13 cellular contexts compared by ENCODE assay signal in the genomic region with DNA sequence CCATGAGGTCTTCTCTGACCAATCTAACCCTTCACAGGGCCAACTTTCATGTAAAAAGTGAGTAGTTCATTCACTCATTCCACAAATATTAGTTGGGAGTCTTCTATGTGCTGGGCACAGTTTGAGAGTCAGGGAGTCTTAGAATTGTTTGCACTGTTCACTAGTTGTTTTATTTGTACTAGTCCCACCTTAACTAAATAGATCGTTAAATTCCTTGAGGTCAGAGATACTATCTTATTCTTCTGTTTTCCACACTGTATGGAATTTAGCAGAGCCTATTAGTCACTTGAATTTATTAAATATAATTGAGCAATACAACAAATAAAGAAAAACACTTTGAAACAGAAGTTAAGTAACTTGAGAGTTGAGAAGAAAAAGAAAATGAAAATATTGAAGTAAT. TPM values are rescaled to one million over a fixed set of nuclear protein-coding genes. Genes with fewer than 3 reads are reported as not detected.
"Had no signal": no experiment of that assay in that cellular context is flagged by ENCODE, and none has a peak within 500 bp of the region (broad histone marks: within the 10 kb centered on the region; RNA-seq: fewer than 3 reads in every experiment).

No MANE protein-coding gene starts in this region.

- H3K4me3 Mint-ChIP-seq: activated B cell treated with CpG ODN at 0.5 μM for 24 hours; activated CD4-positive, alpha-beta T cell treated with anti-CD3 and anti-CD28 coated beads, Interleukin-2, amount 10 ng/mL, durations not matched to agents 24 days and 14 days; activated naive CD4-positive, alpha-beta T cell treated with anti-CD3 and anti-CD28 coated beads for 36 hours; memory B cell; T-helper 17 cell had no signal

- H3K9me3 Mint-ChIP-seq: activated CD4-positive, alpha-beta T cell treated with anti-CD3 and anti-CD28 coated beads, Interleukin-2, amount 10 ng/mL, durations not matched to agents 24 days and 14 days had no signal

- H3K27ac Mint-ChIP-seq: activated B cell treated with CpG ODN at 0.5 μM for 24 hours; activated CD4-positive, alpha-beta T cell treated with anti-CD3 and anti-CD28 coated beads, Interleukin-2, amount 10 ng/mL, durations not matched to agents 24 days and 14 days; activated naive CD4-positive, alpha-beta T cell treated with anti-CD3 and anti-CD28 coated beads for 36 hours; memory B cell; T-helper 17 cell had no signal

- H3K27me3 ChIP-seq: esophagus squamous epithelium, foreskin keratinocyte, uterus had no signal

- H3K36me3 ChIP-seq: esophagus squamous epithelium, uterus had no signal

- H3K9me3 ChIP-seq: esophagus squamous epithelium, uterus had no signal

- DNase-seq: activated B cell treated with CpG ODN at 0.5 μM for 24 hours; activated CD4-positive, alpha-beta T cell treated with anti-CD3 and anti-CD28 coated beads, Interleukin-2, amount 10 ng/mL, durations not matched to agents 24 days and 14 days; activated CD8-positive, alpha-beta memory T cell treated with anti-CD3 and anti-CD28 coated beads for 24 hours; activated naive CD4-positive, alpha-beta T cell treated with anti-CD3 and anti-CD28 coated beads for 36 hours; esophagus squamous epithelium; foreskin keratinocyte; head of caudate nucleus; stimulated activated CD4-positive, alpha-beta T cell treated with anti-CD3 and anti-CD28 coated beads, Interleukin-4, amount 100 ng/mL, for 4 hours; T-helper 17 cell; uterus had no signal

- H3K27ac ChIP-seq: esophagus squamous epithelium, foreskin keratinocyte, uterus had no signal

- H3K4me1 ChIP-seq: foreskin keratinocyte, uterus had no signal

- ATAC-seq: foreskin keratinocyte, left lobe of liver, T-helper 17 cell had no signal

- H3K4me1 Mint-ChIP-seq: activated B cell treated with CpG ODN at 0.5 μM for 24 hours; activated CD4-positive, alpha-beta T cell treated with anti-CD3 and anti-CD28 coated beads, Interleukin-2, amount 10 ng/mL, durations not matched to agents 24 days and 14 days; memory B cell; T-helper 17 cell had no signal

- H3K4me3 ChIP-seq: esophagus squamous epithelium, uterus had no signal

RNA-seq across cellular contexts. Expression of gene SPTSSB, which starts 40.8 kb away (rescaled TPM):
- total RNA-seq: activated B cell treated with CpG ODN at 0.5 μM for 24 hours; activated CD4-positive, alpha-beta T cell treated with anti-CD3 and anti-CD28 coated beads, Interleukin-2, amount 10 ng/mL, durations not matched to agents 24 days and 14 days; activated naive CD4-positive, alpha-beta T cell treated with anti-CD3 and anti-CD28 coated beads for 36 hours; foreskin keratinocyte; osteoblast had no signal
